ENCODE assay signal across 17 cellular contexts in the genomic region with DNA sequence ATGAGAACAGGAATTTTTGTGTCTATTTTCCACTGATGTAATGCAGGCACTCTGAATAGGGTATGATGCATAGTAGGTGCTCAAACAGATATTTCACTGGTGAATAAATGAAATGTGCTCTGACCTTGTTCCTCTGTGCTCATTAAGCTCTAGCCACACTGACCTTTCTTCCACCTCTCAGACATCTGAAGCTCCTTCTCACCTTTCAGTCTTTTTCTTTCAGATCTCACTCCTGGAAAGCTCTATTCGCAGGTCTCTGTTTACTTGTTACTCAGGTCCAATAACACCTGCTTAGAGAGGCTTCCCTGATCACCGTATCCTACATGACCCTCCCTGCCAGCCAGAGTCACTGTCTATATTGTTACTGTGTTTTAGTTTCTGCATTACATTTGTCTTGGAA. TPM values are rescaled to one million over a fixed set of nuclear protein-coding genes. Genes with fewer than 3 reads are reported as not detected.
DNase-seq lines count a peak whose midpoint lies in the region; ATAC-seq, FAIRE-seq and TF ChIP-seq lines count a peak whose summit lies in the region.
"Had no signal": no experiment of that assay in that cellular context is flagged by ENCODE, and none has a peak within 500 bp of the region (broad histone marks: within the 10 kb centered on the region; RNA-seq: fewer than 3 reads in every experiment).

No MANE protein-coding gene starts in this region.

- H3K4me1 ChIP-seq in GM12878 (ENCODE audit: control insufficient read depth, insufficient read depth, low read length) = no peaks in the 10 kb centered on the region
- peaks cover 34% of the 10 kb centered on the region for H3K4me1 ChIP-seq in PC-3 (ENCODE audit: insufficient read depth, low read length)
- no peaks in the 10 kb centered on the region for H3K4me1 ChIP-seq in right atrium auricular region
- H3K4me1 ChIP-seq: gastrocnemius medialis, psoas muscle, uterus had no signal

- ATAC-seq in HG02973 (IDR thresholded peaks at IDR 0.05; ENCODE audit: unreplicated experiment) (peak; percentile 46), GM12878 (peak; percentile 40), PC-3 (no peak), GM19395 (IDR thresholded peaks at IDR 0.05; ENCODE audit: unreplicated experiment) (no peak)

- intact Hi-C loops in GM12878 (cut with micrococcal nuclease; ENCODE audit: unreplicated experiment) (no loop called here), PC-3 (cut with micrococcal nuclease) (no loop called here)

- no peak for FAIRE-seq in GM12878 (lab: Jason Lieb, UNC)
- FAIRE-seq: HTR-8/SVneo, small intestine had no signal

- DNase-seq in COR-L47 (lab: John Stamatoyannopoulos, UW) (peak; percentile 7), NCI-H2196 treated with DMSO at 0.1 percent for 48 hours (lab: John Stamatoyannopoulos, UW; ENCODE audit: unreplicated experiment) (peak; percentile 46), GM12878 (ENCODE audit: low read depth, low spot score) (no peak), PC-3 (no peak), right atrium auricular region (ENCODE audit: low spot score) (no peak), C1 segment of cervical spinal cord (lab: John Stamatoyannopoulos, UW) (no peak)
- DNase-seq: activated naive CD4-positive, alpha-beta T cell treated with Interleukin-2 at 50 U/mL for 16 hours; anterior cingulate cortex; NCI-H1417 treated with DMSO at 0.1 percent for 48 hours; small intestine; uterus had no signal

- RAD21 ChIA-PET in GM12878 (lab: Charles Lee; ENCODE audit: unreplicated experiment) = no interaction called here

- no peak for TF ChIP-seq POLR2A in GM12878 (IDR thresholded peaks at IDR 0.05; ENCODE audit: low read depth, low read length)

- POLR2A ChIA-PET in GM12878 (lab: Charles Lee) = no interaction called here
- POLR2A ChIA-PET in PC-3 (lab: Charles Lee; ENCODE audit: unreplicated experiment) = no interaction called here

- no peak overlapping the region for H3K9ac ChIP-seq in GM12878 (ENCODE audit: control insufficient read depth, insufficient read depth, low read length)
- H3K9ac ChIP-seq in PC-3 (ENCODE audit: low read length) = no peak overlapping the region

- TF ChIP-seq CTCF in GM12878 (IDR thresholded peaks at IDR 0.05 in 2 of 3, conservative IDR thresholded peaks at IDR 0.05 in 1 of 3; ENCODE audit: control insufficient read depth in 2 of 3, extremely low read depth in 1 of 3, insufficient read depth in 1 of 3, low read depth in 3 of 3, low read length in 3 of 3) (no peak), PC-3 (conservative IDR thresholded peaks at IDR 0.05; ENCODE audit: low read depth, low read length) (no peak), right atrium auricular region (IDR thresholded peaks at IDR 0.05) (no peak)

- H2AFZ ChIP-seq in GM12878 (ENCODE audit: control insufficient read depth, low read depth, low read length) (no peak overlapping the region), PC-3 (ENCODE audit: low read length) (no peak overlapping the region)

- H4K20me1 ChIP-seq in GM12878 (ENCODE audit: control insufficient read depth, insufficient read depth) (no peaks in the 10 kb centered on the region), PC-3 (ENCODE audit: low read length) (no peaks in the 10 kb centered on the region)

- H3F3A ChIP-seq in PC-3 (ENCODE audit: low read length, unreplicated experiment) = no peaks in the 10 kb centered on the region

- H3K9me3 ChIP-seq in GM12878 (replicated peaks; ENCODE audit: control insufficient read depth, insufficient read depth, low read length) (no peaks in the 10 kb centered on the region), PC-3 (ENCODE audit: low read length) (no peaks in the 10 kb centered on the region), right atrium auricular region (no peaks in the 10 kb centered on the region)
- H3K9me3 ChIP-seq: gastrocnemius medialis, psoas muscle, uterus had no signal

- H3K27me3 ChIP-seq in GM12878 (replicated peaks in 1 of 2; ENCODE audit: control insufficient read depth in 2 of 2, insufficient read depth in 2 of 2, low read length in 1 of 2) (no peaks in the 10 kb centered on the region), PC-3 (ENCODE audit: low read length) (no peaks in the 10 kb centered on the region), right atrium auricular region (no peaks in the 10 kb centered on the region)
- H3K27me3 ChIP-seq: gastrocnemius medialis, uterus had no signal

- TF ChIP-seq RAD21 in GM12878 (IDR thresholded peaks at IDR 0.05; ENCODE audit: insufficient read depth, low read depth, low read length) = no peak

- no peak for TF ChIP-seq EP300 in GM12878 (IDR thresholded peaks at IDR 0.05; ENCODE audit: borderline replicate concordance in 1 of 2, control insufficient read depth in 1 of 2, low read depth in 2 of 2, low read length in 2 of 2)

- in situ Hi-C loops in GM12878 (cut with MboI) = no loop called here

- H3K27ac ChIP-seq in GM12878 (ENCODE audit: control insufficient read depth, insufficient read depth) (no peak overlapping the region), PC-3 (ENCODE audit: low read length) (no peak overlapping the region; the same call in 1 of the 2 replicates), right atrium auricular region (no peak overlapping the region)
- H3K27ac ChIP-seq: C4-2B, gastrocnemius medialis, psoas muscle, uterus had no signal

- SMC1A ChIA-PET in GM12878 (lab: Charles Lee; ENCODE audit: uncharacterized antibody, unreplicated experiment) = no interaction called here

- no peak overlapping the region for H3K4me2 ChIP-seq in GM12878 (ENCODE audit: control insufficient read depth, insufficient read depth)
- H3K4me2 ChIP-seq in PC-3 (ENCODE audit: low read length) = no peak overlapping the region

- no peaks in the 10 kb centered on the region for H3K9me2 ChIP-seq in PC-3 (replicated peaks; ENCODE audit: low read length)

- WGBS in GM12878 (ENCODE audit: insufficient coverage, insufficient replicate concordance, low lambda C conversion rate, missing lambda C conversion rate) = 63% methylated on average over 2 of the region's 2 CpGs

- H3K79me2 ChIP-seq in GM12878 (ENCODE audit: control insufficient read depth, insufficient read depth, low read length) = no peaks in the 10 kb centered on the region
- H3K79me2 ChIP-seq in PC-3 (ENCODE audit: low read length) = no peaks in the 10 kb centered on the region

- BruUV-seq in GM12878 (replicated peaks; lab: Mats Ljungman, UMichigan) (no TSS peak), PC-3 (replicated peaks; lab: Mats Ljungman, UMichigan) (no TSS peak)

- no peaks in the 10 kb centered on the region for H3K36me3 ChIP-seq in GM12878 (ENCODE audit: control insufficient read depth in 2 of 2, insufficient read depth in 2 of 2, low read length in 1 of 2)
- H3K36me3 ChIP-seq in PC-3 (ENCODE audit: low read depth, low read length) = no peaks in the 10 kb centered on the region
- H3K36me3 ChIP-seq in right atrium auricular region = no peaks in the 10 kb centered on the region
- H3K36me3 ChIP-seq: gastrocnemius medialis, uterus had no signal

- H3K4me3 ChIP-seq in GM12878 (no peak overlapping the region), PC-3 (ENCODE audit: low read length) (no peak overlapping the region), right atrium auricular region (no peak overlapping the region)
- H3K4me3 ChIP-seq: gastrocnemius medialis, psoas muscle, uterus had no signal

- CTCF ChIA-PET in GM12878 (lab: Yijun Ruan, JAX) = interaction anchor here (1.4 kb wide), 1 partner anchor 12 kb away, joined by 3 read pairs; no protein-coding TSS in a partner anchor
- CTCF ChIA-PET in PC-3 (lab: Charles Lee) = no interaction called here

TF ChIP-seq in GM12878, 131 proteins besides CTCF, POLR2A, EP300 and RAD21:
- no peak for TF ChIP-seq SMAD5 (IDR thresholded peaks at IDR 0.05; ENCODE audit: low read depth)
- TF ChIP-seq ZNF24 (IDR thresholded peaks at IDR 0.05) = peak; percentile 61; the same call in 1 of the 2 replicates
- no peak for TF ChIP-seq ZNF217 (IDR thresholded peaks at IDR 0.05)
- 0 out of 2 replicates have a peak, but pooled peaks have one; percentile 45 for TF ChIP-seq DPF2 (IDR thresholded peaks at IDR 0.05)
- 0 out of 2 replicates have a peak, but pooled peaks have one; percentile 24 for TF ChIP-seq NR2F1 (conservative IDR thresholded peaks at IDR 0.05)
- no peak for TF ChIP-seq LARP7 (IDR thresholded peaks at IDR 0.05)

RNA-seq across cellular contexts. Expression of gene IVNS1ABP, which starts 59.2 kb away (rescaled TPM):
- 336 and 339 TPM in 2 replicates for total RNA-seq in GM12878 (2013; cell fraction: nucleolus; rRNA removed)
- total RNA-seq in GM12878 (2014; rRNA removed) (42.4 and 43.7 TPM in 2 replicates), GM12878 (2014; rRNA removed; fragmentation: Illumina TruSeq; extraction: Trizol) (45.4 and 49.0 TPM in 2 replicates), GM12878 (2021) (48.3 and 52.6 TPM in 2 replicates), PC-3 (2014; rRNA removed) (21.0 and 30.7 TPM in 2 replicates), right atrium auricular region (10 to 100 TPM; 20.6 to 21.3 TPM)
- polyA plus RNA-seq in GM12878 (2011; ENCODE audit: low read depth) = 24.3 TPM
- polyA plus RNA-seq in GM12878 (2011; rRNA removed) (154 and 194 TPM in 2 replicates), GM12878 (2014; fragmentation: Illumina TruSeq; extraction: Trizol) (40.3 and 53.4 TPM in 2 replicates), GM12878 (2014; fragmentation: Nextera tagmentation; extraction: Ambion mirVana) (10 to 100 TPM; 19.2 to 29.2 TPM), GM12878 (2014; rRNA removed) (33.4 and 39.6 TPM in 2 replicates), GM12878 (2016; fragmentation: Nextera tagmentation; extraction: Ambion mirVana) (10 to 100 TPM; 56.7 to 60.2 TPM)
- polyA plus RNA-seq in GM12878 (2011; cell fraction: cytosol; rRNA removed) = 44.7 and 51.8 TPM in 2 replicates
- 242 and 289 TPM in 2 replicates for polyA plus RNA-seq in GM12878 (2011; cell fraction: nucleus; rRNA removed)
- 35.7 and 51.2 TPM in 2 replicates for polyA plus RNA-seq in GM12878 (2012)
- 107 and 148 TPM in 2 replicates for polyA minus RNA-seq in GM12878 (2011; rRNA and poly(A)+ RNA removed)
- polyA minus RNA-seq in GM12878 (2011; cell fraction: cytosol; rRNA and poly(A)+ RNA removed) = 31.1 and 34.3 TPM in 2 replicates
- polyA minus RNA-seq in GM12878 (2011; cell fraction: nucleus; rRNA and poly(A)+ RNA removed) = 264 and 283 TPM in 2 replicates

Comparison
In these comparisons a context has a peak if more than half of its experiments do, and no peak if none do; other contexts are left out.
1. DNase-seq: peak in COR-L47 (single experiment) and NCI-H2196 treated with DMSO at 0.1 percent for 48 hours (single experiment); none in GM12878 (single experiment), PC-3 (single experiment), right atrium auricular region (single experiment) and C1 segment of cervical spinal cord (0 of 14).
2. ATAC-seq: peak in HG02973 (single experiment) and GM12878 (single experiment); none in PC-3 (single experiment) and GM19395 (single experiment).